27 cellular contexts compared by ENCODE assay signal in genomic region chr11:33860926-33861325, GRCh38. TPM values are rescaled to one million over a fixed set of nuclear protein-coding genes. Genes with fewer than 3 reads are reported as not detected.
A peak's percentile ranks its signal among the peaks of the same experiment; 100 is the strongest.
DNase-seq lines count a peak whose midpoint lies in the region; ATAC-seq and TF ChIP-seq lines count a peak whose summit lies in the region.
"Had no signal": no experiment of that assay in that cellular context is flagged by ENCODE, and none has a peak within 500 bp of the region (broad histone marks: within the 10 kb centered on the region; RNA-seq: fewer than 3 reads in every experiment).

No MANE protein-coding gene starts in this region.

- WGBS in body of pancreas, 2 donors = 23 to 32% methylated on average over 4 to 5 of the region's 5 CpGs

- no peak overlapping the region for H3K4me3 ChIP-seq in body of pancreas
- no peak overlapping the region for H3K4me3 ChIP-seq in A673 (ENCODE audit: low read depth, low read length, poor library complexity, severe bottlenecking)
- H3K4me3 ChIP-seq: MG63 had no signal

- peak; percentile 76 for ATAC-seq in body of pancreas
- ATAC-seq: activated CD4-positive, CD25-positive, alpha-beta regulatory T cell treated with anti-CD3 and anti-CD28 coated beads, Interleukin-2, amount 50 U/mL, for 24 hours; effector memory CD8-positive, alpha-beta T cell; left ventricle myocardium superior; Right ventricle myocardium inferior; stimulated activated naive B cell treated with anti-CD40 and anti-IgM and Interleukin-4, amounts not matched to agents 10 μg/mL and 1 μg/mL and 100 μg/mL, for 72 hours had no signal

- BruUV-seq in A673 (replicated peaks; lab: Mats Ljungman, UMichigan) = no TSS peak

- intact Hi-C loops in body of pancreas (cut with DNase I) = no loop called here
- intact Hi-C loops in A673 (cut with micrococcal nuclease; ENCODE audit: unreplicated experiment) = no loop called here

- H3K27me3 ChIP-seq in body of pancreas = no peaks in the 10 kb centered on the region
- no peaks in the 10 kb centered on the region for H3K27me3 ChIP-seq in A673 (replicated peaks; ENCODE audit: insufficient read depth, low read depth, low read length, poor library complexity)

- CTCF ChIA-PET in A673 (lab: Charles Lee) = interaction anchor here (7.9 kb wide), 1 partner anchor 109 kb away, joined by 53 read pairs; no protein-coding TSS in a partner anchor

- H3K36me3 ChIP-seq in body of pancreas (replicated peaks in 1 of 2; ENCODE audit: insufficient read depth in 1 of 2, low read depth in 2 of 2) (no peaks in the 10 kb centered on the region), A673 (ENCODE audit: insufficient read depth, low read length, poor library complexity, severe bottlenecking) (peaks cover 13% of the 10 kb centered on the region)
- H3K36me3 ChIP-seq: MG63 had no signal

- H3K4me1 ChIP-seq in body of pancreas (peaks cover 21% of the 10 kb centered on the region), A673 (ENCODE audit: insufficient read depth, low read length, poor library complexity, severe bottlenecking) (peaks cover 60% of the 10 kb centered on the region)

- H3K9me3 ChIP-seq in body of pancreas = no peaks in the 10 kb centered on the region
- H3K9me3 ChIP-seq in A673 (ENCODE audit: low read depth, low read length, poor library complexity, severe bottlenecking) = no peaks in the 10 kb centered on the region
- H3K9me3 ChIP-seq: MG63 had no signal

- POLR2A ChIA-PET in A673 (lab: Charles Lee; ENCODE audit: low non-redundant PET) = no interaction called here

- DNase-seq in NCI-H2029 (lab: John Stamatoyannopoulos, UW) = peak; percentile 12
- no peak for DNase-seq in NCI-H2029 treated with DMSO at 0.1 percent for 48 hours (lab: John Stamatoyannopoulos, UW)
- DNase-seq in body of pancreas = peak; percentile 46 to 77 (median 64)
- peak; percentile 41 for DNase-seq in left kidney (ENCODE audit: low read depth, low spot score)
- DNase-seq in renal cortical epithelial cell (ENCODE audit: low read depth) = peak; percentile 75
- no peak for DNase-seq in A673 (ENCODE audit: low spot score)
- no peak for DNase-seq in NCI-H345 treated with DMSO at 0.1 percent for 48 hours (lab: John Stamatoyannopoulos, UW; ENCODE audit: unreplicated experiment)
- no peak for DNase-seq in NCI-H82 (lab: John Stamatoyannopoulos, UW)
- DNase-seq: activated CD4-positive, alpha-beta T cell treated with anti-CD3 and anti-CD28 coated beads, Interleukin-2, amount 50 U/mL, for 48 hours; activated gamma-delta T cell treated with Interleukin-2 at 50 U/mL for 16 hours; activated naive CD8-positive, alpha-beta T cell treated with anti-CD3 and anti-CD28 coated beads, Interleukin-2, amount 10 ng/mL, durations not matched to agents 7 days and 5 days; activated T-cell treated with anti-CD3 and anti-CD28 coated beads, Interleukin-2, amount 50 U/mL, for 48 hours; aorta; CD8-positive, alpha-beta memory T cell; effector memory CD8-positive, alpha-beta T cell; glutamatergic neuron; KG1; left ventricle myocardium superior; MG63; nucleus accumbens; stimulated activated naive B cell treated with anti-CD40 and anti-IgM and Interleukin-4, amounts not matched to agents 10 μg/mL and 1 μg/mL and 100 μg/mL, for 72 hours; substantia nigra; T-helper 2 cell; trophoblast cell had no signal

- TF ChIP-seq CTCF in body of pancreas (IDR thresholded peaks at IDR 0.05) (no peak), A673 (conservative IDR thresholded peaks at IDR 0.05; ENCODE audit: low read depth, low read length) (no peak)

- H3K27ac ChIP-seq in body of pancreas (peak overlapping the region in 3 of 4 donors; percentile 47 to 63 (median 60)), A673 (ENCODE audit: low read depth, low read length, poor library complexity, severe bottlenecking) (no peak overlapping the region)
- H3K27ac ChIP-seq: 22Rv1 had no signal

- TF ChIP-seq POLR2A in body of pancreas (IDR thresholded peaks at IDR 0.05) = no peak

RNA-seq across cellular contexts. Expression of gene LMO2, which starts 30.9 kb away (rescaled TPM):
- 1 to 10 TPM; 7.3 to 8.0 TPM for total RNA-seq in body of pancreas
- 0.55 and 4.3 TPM in 2 replicates for total RNA-seq in renal cortical epithelial cell
- total RNA-seq in A673 (2021) = 39.0 and 46.7 TPM in 2 replicates

Comparison
In these comparisons a context has a peak if more than half of its experiments do, and no peak if none do; other contexts are left out.
1. DNase-seq: peak in NCI-H2029 (single experiment), body of pancreas (4 of 4), left kidney (single experiment) and renal cortical epithelial cell (single experiment); none in NCI-H2029 treated with DMSO at 0.1 percent for 48 hours (single experiment), A673 (single experiment), NCI-H345 treated with DMSO at 0.1 percent for 48 hours (single experiment) and NCI-H82 (single experiment).